In genomic region chr3:159761826-159762225, GRCh38 we compare ENCODE assay signal across 10 cellular contexts.
DNase-seq lines count a peak whose midpoint lies in the region; ATAC-seq and TF ChIP-seq lines count a peak whose summit lies in the region.
"Had no signal": no experiment of that assay in that cellular context is flagged by ENCODE, and none has a peak within 500 bp of the region (broad histone marks: within the 10 kb centered on the region; RNA-seq: fewer than 3 reads in every experiment).

No MANE protein-coding gene starts in this region.

- H3K27ac ChIP-seq in smooth muscle cell (ENCODE audit: low read depth): peak overlapping the region; percentile 96

- peaks cover 39% of the 10 kb centered on the region for H3K4me1 Mint-ChIP-seq in WTC11

- H2AFZ ChIP-seq in smooth muscle cell (ENCODE audit: low read depth): no peak overlapping the region

- peaks cover 19% of the 10 kb centered on the region for H3K27me3 Mint-ChIP-seq in WTC11 (ENCODE audit: low read depth)

- ATAC-seq in WTC11 (no peak), GM21528 (IDR thresholded peaks at IDR 0.05; ENCODE audit: low FRiP score, unreplicated experiment) (no peak)
- ATAC-seq: activated T-cell treated with anti-CD3 and anti-CD28 coated beads, Interleukin-2, amount 50 U/mL, for 72 hours had no signal

- peaks cover 8% of the 10 kb centered on the region for H3K4me1 ChIP-seq in smooth muscle cell (ENCODE audit: low read depth)

- POLR2A ChIA-PET in WTC11 (lab: Charles Lee): no interaction called here

- H3K36me3 ChIP-seq in smooth muscle cell (ENCODE audit: low read depth): no peaks in the 10 kb centered on the region

- CTCF ChIA-PET in WTC11 (lab: Charles Lee): no interaction called here

- 73% methylated on average over 2 of the region's 2 CpGs for WGBS in smooth muscle cell (ENCODE audit: low lambda C conversion rate)

- peaks cover 9% of the 10 kb centered on the region for H3K79me2 ChIP-seq in smooth muscle cell (ENCODE audit: low read depth)

- H3K36me3 Mint-ChIP-seq in WTC11: peaks cover 3% of the 10 kb centered on the region

- H3K9ac ChIP-seq in smooth muscle cell (ENCODE audit: low read depth): no peak overlapping the region

- no peak for DNase-seq in HFF-Myc (ENCODE audit: extremely low read depth, low read depth)
- DNase-seq in WTC11 (ENCODE audit: low spot score): no peak
- peak; percentile 30 for DNase-seq in inferior parietal cortex (ENCODE audit: extremely low spot score)
- no peak for DNase-seq in smooth muscle cell (lab: John Stamatoyannopoulos, UW; ENCODE audit: unreplicated experiment)
- no peak for DNase-seq in NCI-H1694 (lab: John Stamatoyannopoulos, UW)
- no peak for DNase-seq in superior temporal gyrus (ENCODE audit: extremely low spot score)
- DNase-seq: activated CD4-positive, CD25-positive, alpha-beta regulatory T cell; activated T-cell treated with anti-CD3 and anti-CD28 coated beads, Interleukin-2, amount 50 U/mL, for 72 hours; SHP77 treated with DMSO at 0.1 percent for 48 hours had no signal

- H3F3A ChIP-seq in smooth muscle cell (ENCODE audit: low read depth): peaks cover 8% of the 10 kb centered on the region

- H3K9me3 ChIP-seq in smooth muscle cell (replicated peaks; ENCODE audit: low read depth): no peaks in the 10 kb centered on the region

- no peaks in the 10 kb centered on the region for H3K27me3 ChIP-seq in smooth muscle cell (ENCODE audit: low read depth)

- TF ChIP-seq CTCF in HFF-Myc (IDR thresholded peaks at IDR 0.05; ENCODE audit: low read depth, low read length, missing control alignments) (no peak), WTC11 (IDR thresholded peaks at IDR 0.05) (no peak), smooth muscle cell (IDR thresholded peaks at IDR 0.05; ENCODE audit: borderline replicate concordance, insufficient read depth, poor library complexity, severe bottlenecking) (no peak)

- peak overlapping the region; percentile 94 for H3K4me3 Mint-ChIP-seq in WTC11

- H4K20me1 ChIP-seq in smooth muscle cell (ENCODE audit: low read depth): peaks cover 11% of the 10 kb centered on the region

- H3K4me3 ChIP-seq in HFF-Myc (replicated peaks; ENCODE audit: low read depth, low read length): peak overlapping the region; percentile 80
- no peak overlapping the region for H3K4me3 ChIP-seq in smooth muscle cell

- no peak overlapping the region for H3K27ac Mint-ChIP-seq in WTC11
- H3K27ac Mint-ChIP-seq: activated T-cell treated with anti-CD3 and anti-CD28 coated beads, Interleukin-2, amount 50 U/mL, for 72 hours had no signal

- H3K9me3 Mint-ChIP-seq in WTC11: peaks cover 4% of the 10 kb centered on the region
- H3K9me3 Mint-ChIP-seq: activated T-cell treated with anti-CD3 and anti-CD28 coated beads, Interleukin-2, amount 50 U/mL, for 72 hours had no signal

- no peak overlapping the region for H3K4me2 ChIP-seq in smooth muscle cell

TF ChIP-seq in WTC11, 78 proteins besides CTCF, POLR2A, EP300 and RAD21:
- TF ChIP-seq FOXK1 (CRISPR knock-in tag; IDR thresholded peaks at IDR 0.05) (no peak), TP53 (CRISPR knock-in tag; IDR thresholded peaks at IDR 0.05) (no peak), ZNF281 (CRISPR knock-in tag; IDR thresholded peaks at IDR 0.05) (no peak), TEAD1 (CRISPR knock-in tag; IDR thresholded peaks at IDR 0.05) (no peak), NFE2L1 (CRISPR knock-in tag; IDR thresholded peaks at IDR 0.05) (no peak), EMX1 (CRISPR knock-in tag; IDR thresholded peaks at IDR 0.05) (no peak)
